8 cellular contexts compared by ENCODE assay signal in the genomic region with DNA sequence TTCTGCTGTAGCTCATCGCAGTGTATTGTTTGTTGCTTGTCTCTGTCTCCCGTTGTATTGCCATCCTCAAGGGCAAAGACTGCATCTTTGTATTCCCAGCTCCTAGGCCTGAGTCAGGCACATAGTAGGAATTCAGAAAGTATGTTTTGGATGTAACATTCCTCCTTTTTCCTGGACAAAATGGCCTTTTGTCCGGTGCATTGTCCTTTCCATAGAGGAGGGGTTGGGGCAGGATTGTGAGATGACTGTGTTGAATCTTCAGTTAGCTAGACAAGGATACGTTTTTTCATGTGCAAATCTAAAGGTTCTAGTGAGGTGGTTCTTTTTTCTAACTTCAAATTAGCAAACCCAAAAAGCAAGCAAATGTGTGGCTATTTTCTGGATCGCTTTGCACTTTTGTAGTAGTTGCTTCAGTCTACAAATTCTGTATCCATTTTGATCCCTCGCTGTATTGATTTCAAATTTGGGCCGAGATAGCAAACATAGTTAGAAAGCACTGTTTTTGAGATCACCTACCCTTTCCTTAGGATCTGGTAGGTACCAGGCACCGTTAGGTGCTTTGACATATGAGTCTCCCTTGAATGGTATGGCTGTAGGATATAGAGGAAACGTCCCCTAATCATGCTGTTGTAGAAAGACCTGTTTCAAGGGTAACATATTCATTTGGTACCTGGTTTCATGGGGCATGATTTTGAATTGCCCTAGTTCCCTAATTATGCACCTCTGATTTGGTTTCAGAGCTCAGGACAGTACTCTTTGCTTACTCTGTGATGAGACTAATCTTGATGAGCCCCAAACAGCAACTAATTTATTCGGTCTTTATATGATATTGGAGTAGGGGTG. TPM values are rescaled to one million over a fixed set of nuclear protein-coding genes. Genes with fewer than 3 reads are reported as not detected.
DNase-seq lines count a peak whose midpoint lies in the region; ATAC-seq, FAIRE-seq and TF ChIP-seq lines count a peak whose summit lies in the region.
"Had no signal": no experiment of that assay in that cellular context is flagged by ENCODE, and none has a peak within 500 bp of the region (broad histone marks: within the 10 kb centered on the region; RNA-seq: fewer than 3 reads in every experiment).

No MANE protein-coding gene starts in this region.

- peak overlapping the region; percentile 94 for H3K4me2 ChIP-seq in smooth muscle cell

- H3K4me1 ChIP-seq in HAP-1 (peaks cover 9% of the 10 kb centered on the region; the same call in 1 of the 2 replicates), right cardiac atrium (ENCODE audit: control insufficient read depth, insufficient read depth, low read length) (peaks cover 4% of the 10 kb centered on the region), smooth muscle cell (ENCODE audit: low read depth) (peaks cover 17% of the 10 kb centered on the region)

- no peaks in the 10 kb centered on the region for H3K9me3 ChIP-seq in HAP-1
- no peaks in the 10 kb centered on the region for H3K9me3 ChIP-seq in WERI-Rb-1 (ENCODE audit: severe bottlenecking)
- no peaks in the 10 kb centered on the region for H3K9me3 ChIP-seq in right cardiac atrium (ENCODE audit: control insufficient read depth, low read length)
- no peaks in the 10 kb centered on the region for H3K9me3 ChIP-seq in smooth muscle cell (replicated peaks; ENCODE audit: low read depth)

- DNase-seq in HAP-1 (ENCODE audit: low spot score in 2 of 2) (peak in 1 of 2 experiments; percentile 27), WERI-Rb-1 (no peak), right cardiac atrium (no peak), smooth muscle cell (lab: John Stamatoyannopoulos, UW; ENCODE audit: unreplicated experiment) (no peak), urothelium cell line (ENCODE audit: low spot score) (no peak), G401 (ENCODE audit: low spot score) (no peak)
- DNase-seq: NCI-H1436 had no signal

- intact Hi-C loops in right cardiac atrium (cut with DNase I): no loop called here

- H4K20me1 ChIP-seq in smooth muscle cell (ENCODE audit: low read depth): peaks cover 17% of the 10 kb centered on the region

- no peak for ATAC-seq in right cardiac atrium
- ATAC-seq in GM19035 (IDR thresholded peaks at IDR 0.05; ENCODE audit: unreplicated experiment): no peak

- peaks cover 61% of the 10 kb centered on the region for H3K79me2 ChIP-seq in smooth muscle cell (ENCODE audit: low read depth)

- no peak for FAIRE-seq in urothelium cell line (lab: Jason Lieb, UNC)

- H3K27me3 ChIP-seq in HAP-1 (ENCODE audit: low read depth) (no peaks in the 10 kb centered on the region), WERI-Rb-1 (ENCODE audit: insufficient read depth, low read depth, severe bottlenecking) (no peaks in the 10 kb centered on the region), right cardiac atrium (ENCODE audit: control insufficient read depth, insufficient read depth) (no peaks in the 10 kb centered on the region), smooth muscle cell (ENCODE audit: low read depth) (no peaks in the 10 kb centered on the region)

- WGBS in right cardiac atrium: 47% methylated on average over 10 of the region's 10 CpGs
- 57% methylated on average over 10 of the region's 10 CpGs for WGBS in smooth muscle cell (ENCODE audit: low lambda C conversion rate)

- peak overlapping the region; percentile 99 for H3K4me3 ChIP-seq in HAP-1
- H3K4me3 ChIP-seq in WERI-Rb-1 (ENCODE audit: low read depth, low read length): peak overlapping the region; percentile 89
- peak overlapping the region; percentile 87 for H3K4me3 ChIP-seq in right cardiac atrium (ENCODE audit: low read length)
- peak overlapping the region; percentile 95 for H3K4me3 ChIP-seq in smooth muscle cell

- H3K9ac ChIP-seq in smooth muscle cell (ENCODE audit: low read depth): peak overlapping the region; percentile 98

- peak overlapping the region; percentile 95 for H2AFZ ChIP-seq in smooth muscle cell (ENCODE audit: low read depth)

- TF ChIP-seq CTCF in WERI-Rb-1 (IDR thresholded peaks at IDR 0.05; ENCODE audit: low read depth, low read length) (no peak), smooth muscle cell (IDR thresholded peaks at IDR 0.05; ENCODE audit: borderline replicate concordance, insufficient read depth, poor library complexity, severe bottlenecking) (no peak)

- peaks cover 15% of the 10 kb centered on the region for H3F3A ChIP-seq in smooth muscle cell (ENCODE audit: low read depth)

- H3K36me3 ChIP-seq in HAP-1 (replicated peaks): peaks cover 45% of the 10 kb centered on the region
- peaks cover 33% of the 10 kb centered on the region for H3K36me3 ChIP-seq in WERI-Rb-1
- H3K36me3 ChIP-seq in smooth muscle cell (ENCODE audit: low read depth): peaks cover 8% of the 10 kb centered on the region

- in situ Hi-C loops in HAP-1 (cut with MboI; ENCODE audit: low sequenced_read_pairs) (no loop called here), G401 (cut with HindIII; ENCODE audit: low sequenced_read_pairs) (no loop called here)

- H3K27ac ChIP-seq in WERI-Rb-1 (peak overlapping the region; percentile 98), right cardiac atrium (ENCODE audit: low read length) (no peak overlapping the region), smooth muscle cell (ENCODE audit: low read depth) (peak overlapping the region; percentile 88)

RNA-seq across cellular contexts. Expression of a gene that starts 1.2 kb away (rescaled TPM):
- total RNA-seq in right cardiac atrium (10 to 100 TPM; 24.2 to 26.8 (median 24.7) TPM), smooth muscle cell (35.4 and 36.4 TPM in 2 replicates)
- polyA plus RNA-seq in right cardiac atrium (18.7 TPM), smooth muscle cell (10.6 and 14.4 TPM in 2 replicates)
- 69.1 and 70.6 TPM in 2 replicates for total RNA-seq in G401 (2014; rRNA removed; shearing (Covaris generic))

RNA-seq across cellular contexts. Expression of a gene that starts 40.6 kb away (rescaled TPM):
- 10 to 100 TPM in 1 of 4 donors, 1 to 10 TPM in 3; 7.6 to 10.1 (median 9.3) TPM for total RNA-seq in right cardiac atrium
- polyA plus RNA-seq in right cardiac atrium: 5.1 TPM
- total RNA-seq in smooth muscle cell: 1.6 and 3.2 TPM in 2 replicates
- polyA plus RNA-seq in smooth muscle cell: 4.2 and 4.6 TPM in 2 replicates
- 2.6 and 3.9 TPM in 2 replicates for total RNA-seq in G401 (2014; rRNA removed; shearing (Covaris generic))

RNA-seq across cellular contexts. Expression of a gene that starts 58.8 kb away (rescaled TPM):
- total RNA-seq in right cardiac atrium (10 to 100 TPM; 26.0 to 40.8 (median 29.6) TPM), smooth muscle cell (49.6 and 50.7 TPM in 2 replicates)
- polyA plus RNA-seq in right cardiac atrium (20.1 TPM), smooth muscle cell (20.6 and 22.0 TPM in 2 replicates)
- 13.3 and 18.6 TPM in 2 replicates for total RNA-seq in G401 (2014; rRNA removed; shearing (Covaris generic))
